ENCODE assay signal across 6 cellular contexts in genomic region chr21:8554368-8554767, GRCh38.
DNase-seq lines count a peak whose midpoint lies in the region; ATAC-seq, FAIRE-seq and TF ChIP-seq lines count a peak whose summit lies in the region.
"Not testable (repeated sequence)": the region's sequence is repeated elsewhere in the genome, so short reads cannot be mapped to it uniquely, and the experiment has no call there.

No MANE protein-coding gene starts in this region.

- not testable (repeated sequence) for TF ChIP-seq RAD21 in HepG2 (CRISPR knock-in tag; IDR thresholded peaks at IDR 0.05)

- POLR2A ChIA-PET in HEK293 (lab: Yijun Ruan, JAX); HepG2 (lab: Yijun Ruan, JAX): not testable (repeated sequence)

- not testable (repeated sequence) for H3K36me3 ChIP-seq in HEK293 (ENCODE audit: control insufficient read depth in 2 of 2, insufficient read depth in 1 of 2, low read length in 2 of 2); HepG2 (replicated peaks in 1 of 2; ENCODE audit: control insufficient read depth in 1 of 2, insufficient read depth in 2 of 2, low read length in 2 of 2); small intestine (ENCODE audit: control insufficient read depth in 2 of 2, insufficient read depth in 2 of 2, low read length in 2 of 2)

- ATAC-seq in activated T-cell treated with anti-CD3 and anti-CD28 coated beads, Interleukin-2, amount 50 U/mL, for 72 hours (replicated peaks in 1 of 2); HepG2; stimulated activated naive CD8-positive, alpha-beta T cell treated with anti-CD3 and anti-CD28 coated beads, Interleukin-15, amount 100 ng/mL, for 72 hours: not testable (repeated sequence)

- in situ Hi-C loops in HepG2 (cut with HindIII; ENCODE audit: extremely low pct_ligation_motif_present, low pct_unique_long_range_greater_than_20kb): not testable (repeated sequence)

- H3K27me3 ChIP-seq in HepG2 (ENCODE audit: control insufficient read depth in 1 of 2, insufficient read depth in 2 of 2, low read length in 2 of 2); small intestine (ENCODE audit: control insufficient read depth in 2 of 2, insufficient read depth in 2 of 2, low read length in 2 of 2): not testable (repeated sequence)

- not testable (repeated sequence) for DNase-seq in activated T-cell treated with anti-CD3 and anti-CD28 coated beads, Interleukin-2, amount 50 U/mL, for 72 hours; chondrocyte (ENCODE audit: low spot score); HepG2 (ENCODE audit: low spot score); small intestine; stimulated activated naive CD8-positive, alpha-beta T cell treated with anti-CD3 and anti-CD28 coated beads, Interleukin-15, amount 100 ng/mL, for 72 hours

- not testable (repeated sequence) for H4K20me1 ChIP-seq in HepG2 (ENCODE audit: insufficient read depth, low read length)

- TF ChIP-seq EP300 in HepG2 (IDR thresholded peaks at IDR 0.05; ENCODE audit: low read depth in 2 of 2, low read length in 2 of 2); HepG2 (CRISPR knock-in tag; IDR thresholded peaks at IDR 0.05; ENCODE audit: borderline replicate concordance): not testable (repeated sequence)

- not testable (repeated sequence) for H3K4me3 ChIP-seq in HEK293 (ENCODE audit: low read depth, low read length); HepG2 (replicated peaks in 1 of 3; ENCODE audit: insufficient read depth in 1 of 3, low read depth in 2 of 3, low read length in 3 of 3); small intestine (ENCODE audit: low read depth in 1 of 2, low read length in 2 of 2)

- H2AFZ ChIP-seq in HepG2 (ENCODE audit: low read length): not testable (repeated sequence)

- not testable (repeated sequence) for TF ChIP-seq CTCF in HEK293 (tag by site-specific recombination; IDR thresholded peaks at IDR 0.05); chondrocyte (IDR thresholded peaks at IDR 0.05); HepG2 (CRISPR knock-in tag; IDR thresholded peaks at IDR 0.05)

- not testable (repeated sequence) for H3K9me3 Mint-ChIP-seq in activated T-cell treated with anti-CD3 and anti-CD28 coated beads, Interleukin-2, amount 50 U/mL, for 72 hours; chondrocyte (ENCODE audit: low read depth)
- peaks cover 6 to 13% of the 10 kb centered on the region in 2 donors for H3K9me3 Mint-ChIP-seq in stimulated activated naive CD8-positive, alpha-beta T cell treated with anti-CD3 and anti-CD28 coated beads, Interleukin-15, amount 100 ng/mL, for 72 hours

- H3K36me3 Mint-ChIP-seq in activated T-cell treated with anti-CD3 and anti-CD28 coated beads, Interleukin-2, amount 50 U/mL, for 72 hours (ENCODE audit: insufficient read depth in 2 of 2); chondrocyte (ENCODE audit: low read depth): not testable (repeated sequence)

- not testable (repeated sequence) for H3K27me3 Mint-ChIP-seq in activated T-cell treated with anti-CD3 and anti-CD28 coated beads, Interleukin-2, amount 50 U/mL, for 72 hours (ENCODE audit: low read depth); chondrocyte (ENCODE audit: low read depth); stimulated activated naive CD8-positive, alpha-beta T cell treated with anti-CD3 and anti-CD28 coated beads, Interleukin-15, amount 100 ng/mL, for 72 hours

- H3K4me1 ChIP-seq in HEK293 (ENCODE audit: control insufficient read depth, insufficient read depth, low read length); HepG2 (ENCODE audit: insufficient read depth, low read length); small intestine (ENCODE audit: control insufficient read depth in 2 of 2, insufficient read depth in 1 of 2, low read depth in 1 of 2, low read length in 1 of 2): not testable (repeated sequence)

- not testable (repeated sequence) for H3K4me3 Mint-ChIP-seq in activated T-cell treated with anti-CD3 and anti-CD28 coated beads, Interleukin-2, amount 50 U/mL, for 72 hours; chondrocyte (ENCODE audit: unreplicated experiment); stimulated activated naive CD8-positive, alpha-beta T cell treated with anti-CD3 and anti-CD28 coated beads, Interleukin-15, amount 100 ng/mL, for 72 hours

- H3K79me2 ChIP-seq in HepG2 (ENCODE audit: insufficient read depth, low read length): not testable (repeated sequence)

- not testable (repeated sequence) for H3K9me3 ChIP-seq in HEK293 (ENCODE audit: control insufficient read depth, insufficient read depth, low read depth, low read length); HepG2 (ENCODE audit: low read length); small intestine (ENCODE audit: control insufficient read depth, low read depth)

- WGBS in HepG2 (ENCODE audit: low lambda C conversion rate): 27% methylated on average over 2 of the region's 2 CpGs
- 24 to 45% (median 37%) methylated on average over 1 of the region's 2 CpGs for WGBS in small intestine, 3 donors

- H3K27ac Mint-ChIP-seq in activated T-cell treated with anti-CD3 and anti-CD28 coated beads, Interleukin-2, amount 50 U/mL, for 72 hours: peak overlapping the region; percentile 3
- peak overlapping the region; percentile 60 for H3K27ac Mint-ChIP-seq in chondrocyte (ENCODE audit: unreplicated experiment)
- H3K27ac Mint-ChIP-seq in stimulated activated naive CD8-positive, alpha-beta T cell treated with anti-CD3 and anti-CD28 coated beads, Interleukin-15, amount 100 ng/mL, for 72 hours: peak overlapping the region; percentile 2 to 86

- CTCF ChIA-PET in HEK293 (lab: Yijun Ruan, JAX); HepG2 (lab: Yijun Ruan, JAX; ENCODE audit: low intra/inter-chr PET ratio, low total read pairs): not testable (repeated sequence)

- not testable (repeated sequence) for FAIRE-seq in HepG2 (lab: Jason Lieb, UNC)
- FAIRE-seq in small intestine (lab: Jason Lieb, UNC): peak; percentile 84

- TF ChIP-seq POLR2A in HepG2 (IDR thresholded peaks at IDR 0.05; ENCODE audit: insufficient read depth in 1 of 2, low read depth in 2 of 2, low read length in 2 of 2): not testable (repeated sequence)

- BruUV-seq in HepG2 (replicated peaks; lab: Mats Ljungman, UMichigan): not testable (repeated sequence)

- H3K4me2 ChIP-seq in HepG2 (ENCODE audit: low read depth, low read length): not testable (repeated sequence)

- intact Hi-C loops in HepG2 (cut with micrococcal nuclease; ENCODE audit: unreplicated experiment): not testable (repeated sequence)

- not testable (repeated sequence) for H3K4me1 Mint-ChIP-seq in activated T-cell treated with anti-CD3 and anti-CD28 coated beads, Interleukin-2, amount 50 U/mL, for 72 hours (ENCODE audit: low read depth); chondrocyte (ENCODE audit: low read depth); stimulated activated naive CD8-positive, alpha-beta T cell treated with anti-CD3 and anti-CD28 coated beads, Interleukin-15, amount 100 ng/mL, for 72 hours

- not testable (repeated sequence) for H3K9ac ChIP-seq in HepG2 (ENCODE audit: insufficient read depth, low read depth, low read length)

- not testable (repeated sequence) for H3K27ac ChIP-seq in HEK293 (ENCODE audit: extremely low read depth, low read depth, low read length); HepG2 (ENCODE audit: extremely low read length, insufficient read depth, low read length); small intestine (ENCODE audit: low read depth in 1 of 2, low read length in 1 of 2)

TF ChIP-seq in HEK293, 187 proteins besides CTCF, POLR2A, EP300 and RAD21:
- peak; percentile 43; the same call in 1 of the 2 replicates for TF ChIP-seq ATF2 (tag by site-specific recombination; IDR thresholded peaks at IDR 0.05; ENCODE audit: low read depth)

TF ChIP-seq in HepG2, 621 proteins besides CTCF, POLR2A, EP300 and RAD21:
- peak; percentile 97 for TF ChIP-seq ATF7 (IDR thresholded peaks at IDR 0.05)
- TF ChIP-seq ATF7, CREB1, FOXA1 (CRISPR knock-in tag; IDR thresholded peaks at IDR 0.05): not testable (repeated sequence)
- peak; percentile 83 for TF ChIP-seq CREB1 (IDR thresholded peaks at IDR 0.05)
- 0 out of 2 replicates have a peak, but pooled peaks have one; percentile 20 for TF ChIP-seq FOXA1 (IDR thresholded peaks at IDR 0.05)

Comparison
In these comparisons a context has a peak if more than half of its experiments do, and no peak if none do; other contexts are left out.
1. H3K27ac Mint-ChIP-seq: peak in every context shown above with its lines; median percentile 60 in chondrocyte; 44 in stimulated activated naive CD8-positive, alpha-beta T cell treated with anti-CD3 and anti-CD28 coated beads, Interleukin-15, amount 100 ng/mL, for 72 hours; 3 in activated T-cell treated with anti-CD3 and anti-CD28 coated beads, Interleukin-2, amount 50 U/mL, for 72 hours.